Comparison of ENCODE assay signal across 21 cellular contexts in the genomic region with DNA sequence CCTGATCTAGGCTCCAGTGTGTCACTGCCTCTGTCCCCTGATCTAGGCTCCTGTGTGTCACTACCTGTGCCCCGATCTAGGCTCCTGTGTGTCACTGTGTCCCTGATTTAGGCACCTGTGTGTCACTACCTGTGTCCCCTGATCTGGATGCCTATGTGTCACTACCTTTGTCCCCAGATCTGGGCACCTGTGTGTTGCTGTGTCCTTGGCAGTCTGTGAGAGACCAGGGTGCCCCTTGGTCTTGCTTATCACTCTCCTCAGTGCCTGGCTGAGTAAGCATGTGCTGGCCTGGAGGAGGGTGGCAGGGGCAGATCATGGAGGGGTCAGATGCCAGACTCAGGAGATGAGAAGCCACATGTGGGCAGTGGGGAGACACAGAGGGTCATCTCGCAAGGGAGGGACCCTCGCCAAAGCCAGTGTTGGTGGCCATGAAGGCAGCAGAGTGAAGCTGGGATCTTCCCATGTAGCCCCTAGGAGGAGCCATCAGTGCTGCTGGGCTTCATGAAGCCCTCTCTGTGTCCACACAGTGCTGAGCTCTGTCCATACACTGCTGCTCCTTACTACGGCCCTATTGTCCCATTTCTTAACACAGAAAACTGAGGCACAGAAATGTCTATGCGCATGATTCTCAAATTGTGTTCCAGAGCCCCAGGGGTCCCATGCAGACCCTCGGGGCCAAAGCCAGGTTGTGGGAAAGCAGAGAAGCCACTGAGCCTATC. TPM values are rescaled to one million over a fixed set of nuclear protein-coding genes. Genes with fewer than 3 reads are reported as not detected.
DNase-seq lines count a peak whose midpoint lies in the region; ATAC-seq and TF ChIP-seq lines count a peak whose summit lies in the region.
"Had no signal": no experiment of that assay in that cellular context is flagged by ENCODE, and none has a peak within 500 bp of the region (broad histone marks: within the 10 kb centered on the region; RNA-seq: fewer than 3 reads in every experiment).

No MANE protein-coding gene starts in this region.

- no peaks in the 10 kb centered on the region for H3F3A ChIP-seq in MM.1S (ENCODE audit: insufficient read depth, low read length)

- intact Hi-C loops in natural killer cell (cut with micrococcal nuclease) (no loop called here), esophagus muscularis mucosa (cut with DNase I) (no loop called here), sciatic nerve (cut with DNase I) (no loop called here), vagina (cut with DNase I) (no loop called here)

- H4K20me1 ChIP-seq in MM.1S (ENCODE audit: insufficient read depth, low read length) = no peaks in the 10 kb centered on the region

- H3K9me2 ChIP-seq in MM.1S (replicated peaks; ENCODE audit: insufficient read depth, low read length) = no peaks in the 10 kb centered on the region

- TF ChIP-seq EP300 in esophagus muscularis mucosa (IDR thresholded peaks at IDR 0.05) = no peak

- TF ChIP-seq POLR2A in esophagus muscularis mucosa (IDR thresholded peaks at IDR 0.05; ENCODE audit: low read depth) (no peak), vagina (IDR thresholded peaks at IDR 0.05) (no peak)

- H3K36me3 ChIP-seq in esophagus muscularis mucosa (peaks cover 3 to 33% (median 14%) of the 10 kb centered on the region in 4 donors), vagina (peaks cover 0 to 4% of the 10 kb centered on the region in 2 donors), MM.1S (replicated peaks; ENCODE audit: insufficient read depth, low read length) (no peaks in the 10 kb centered on the region)
- H3K36me3 ChIP-seq: MG63, SJSA1 had no signal

- no peak overlapping the region for H3K4me2 ChIP-seq in MM.1S (ENCODE audit: low read depth, low read length)
- H3K4me2 ChIP-seq: PC-9 had no signal

- no peak overlapping the region for H3K4me3 Mint-ChIP-seq in natural killer cell treated with Interleukin-12 subunit alpha and Interleukin-12 subunit beta and Interleukin-15 and Interleukin-18, amount 100 ng/mL, for 72 hours
- no peak overlapping the region for H3K4me3 Mint-ChIP-seq in natural killer cell
- H3K4me3 Mint-ChIP-seq: activated naive CD8-positive, alpha-beta T cell treated with anti-CD3 and anti-CD28 coated beads for 36 hours; activated T-cell treated with anti-CD3 and anti-CD28 coated beads, Interleukin-2, amount 50 U/mL, for 4 hours; brain; stimulated activated naive CD8-positive, alpha-beta T cell treated with anti-CD3 and anti-CD28 coated beads, Interleukin-15, amount 100 ng/mL, for 72 hours had no signal

- H3K27ac Mint-ChIP-seq in natural killer cell treated with Interleukin-12 subunit alpha and Interleukin-12 subunit beta and Interleukin-15 and Interleukin-18, amount 100 ng/mL, for 72 hours = peak overlapping the region in 1 of 2 donors; percentile 21
- H3K27ac Mint-ChIP-seq in natural killer cell = no peak overlapping the region
- H3K27ac Mint-ChIP-seq: activated naive CD8-positive, alpha-beta T cell treated with anti-CD3 and anti-CD28 coated beads for 36 hours had no signal

- no peak for ATAC-seq in natural killer cell treated with Interleukin-12 subunit alpha and Interleukin-12 subunit beta and Interleukin-15 and Interleukin-18, amount 100 ng/mL, for 72 hours
- ATAC-seq in natural killer cell (no peak), sciatic nerve (peak; percentile 11), HG03025 (IDR thresholded peaks at IDR 0.05; ENCODE audit: low FRiP score, unreplicated experiment) (no peak)
- ATAC-seq: activated T-cell treated with anti-CD3 and anti-CD28 coated beads, Interleukin-2, amount 50 U/mL, for 4 hours; stimulated activated naive CD8-positive, alpha-beta T cell treated with anti-CD3 and anti-CD28 coated beads, Interleukin-15, amount 100 ng/mL, for 72 hours had no signal

- H3K4me3 ChIP-seq in esophagus muscularis mucosa (no peak overlapping the region), vagina (no peak overlapping the region), MM.1S (ENCODE audit: low read length) (no peak overlapping the region)
- H3K4me3 ChIP-seq: MG63, PC-9, SJSA1 had no signal

- no peak for TF ChIP-seq CTCF in natural killer cell (IDR thresholded peaks at IDR 0.05)
- no peak for TF ChIP-seq CTCF in esophagus muscularis mucosa (IDR thresholded peaks at IDR 0.05)
- no peak for TF ChIP-seq CTCF in vagina (IDR thresholded peaks at IDR 0.05)
- no peak for TF ChIP-seq CTCF in MM.1S (IDR thresholded peaks at IDR 0.05; ENCODE audit: low read length)

- H3K9ac ChIP-seq in MM.1S (ENCODE audit: low read length) = no peak overlapping the region

- peak overlapping the region in 3 of 4 donors; percentile 40 to 66 (median 50) for H3K27ac ChIP-seq in esophagus muscularis mucosa (replicated peaks in 1 of 4)
- H3K27ac ChIP-seq in vagina = peak overlapping the region; percentile 60
- H3K27ac ChIP-seq in MM.1S (ENCODE audit: low read length) = no peak overlapping the region
- H3K27ac ChIP-seq: PC-9, SJSA1 had no signal

- DNase-seq in natural killer cell treated with Interleukin-12 subunit alpha and Interleukin-12 subunit beta and Interleukin-15 and Interleukin-18, amount 100 ng/mL, for 72 hours (ENCODE audit: low spot score) = peak; percentile 26
- DNase-seq in natural killer cell = no peak
- DNase-seq in esophagus muscularis mucosa (ENCODE audit: extremely low spot score) = no peak
- DNase-seq in sciatic nerve (ENCODE audit: low spot score) = no peak
- DNase-seq in vagina (ENCODE audit: extremely low spot score in 2 of 2) = no peak
- DNase-seq in MM.1S = no peak
- DNase-seq in EL = no peak
- DNase-seq: activated naive CD8-positive, alpha-beta T cell treated with anti-CD3 and anti-CD28 coated beads for 36 hours; activated T-cell treated with anti-CD3 and anti-CD28 coated beads, Interleukin-2, amount 50 U/mL, for 4 hours; C1 segment of cervical spinal cord; GOT3; MG63; midbrain; NCI-H1694; NCI-H2227 treated with DMSO at 0.1 percent for 48 hours; PC-9; stimulated activated CD4-positive, alpha-beta T cell treated with anti-CD3 and anti-CD28 coated beads, Interleukin-1b, Interleukin-23, amount 100 ng/mL, for 48 hours; stimulated activated naive CD8-positive, alpha-beta T cell treated with anti-CD3 and anti-CD28 coated beads, Interleukin-15, amount 100 ng/mL, for 72 hours had no signal

- H3K4me1 Mint-ChIP-seq in natural killer cell treated with Interleukin-12 subunit alpha and Interleukin-12 subunit beta and Interleukin-15 and Interleukin-18, amount 100 ng/mL, for 72 hours (ENCODE audit: low read depth in 2 of 2) = no peaks in the 10 kb centered on the region
- no peaks in the 10 kb centered on the region for H3K4me1 Mint-ChIP-seq in natural killer cell
- H3K4me1 Mint-ChIP-seq: activated naive CD8-positive, alpha-beta T cell treated with anti-CD3 and anti-CD28 coated beads for 36 hours; stimulated activated naive CD8-positive, alpha-beta T cell treated with anti-CD3 and anti-CD28 coated beads, Interleukin-15, amount 100 ng/mL, for 72 hours had no signal

- H3K9me3 ChIP-seq in esophagus muscularis mucosa = no peaks in the 10 kb centered on the region
- H3K9me3 ChIP-seq in vagina = no peaks in the 10 kb centered on the region
- no peaks in the 10 kb centered on the region for H3K9me3 ChIP-seq in MM.1S (replicated peaks; ENCODE audit: insufficient read depth, low read length)
- H3K9me3 ChIP-seq: MG63, SJSA1 had no signal

- H3K79me2 ChIP-seq in MM.1S (ENCODE audit: low read length) = no peaks in the 10 kb centered on the region

- H3K36me3 Mint-ChIP-seq in natural killer cell treated with Interleukin-12 subunit alpha and Interleukin-12 subunit beta and Interleukin-15 and Interleukin-18, amount 100 ng/mL, for 72 hours = no peaks in the 10 kb centered on the region
- no peaks in the 10 kb centered on the region for H3K36me3 Mint-ChIP-seq in natural killer cell
- H3K36me3 Mint-ChIP-seq: activated naive CD8-positive, alpha-beta T cell treated with anti-CD3 and anti-CD28 coated beads for 36 hours; brain had no signal

- H2AFZ ChIP-seq in MM.1S (ENCODE audit: low read length) = no peak overlapping the region
- H2AFZ ChIP-seq: PC-9 had no signal

- no peaks in the 10 kb centered on the region for H3K9me3 Mint-ChIP-seq in natural killer cell treated with Interleukin-12 subunit alpha and Interleukin-12 subunit beta and Interleukin-15 and Interleukin-18, amount 100 ng/mL, for 72 hours
- H3K9me3 Mint-ChIP-seq in natural killer cell = no peaks in the 10 kb centered on the region
- H3K9me3 Mint-ChIP-seq: activated naive CD8-positive, alpha-beta T cell treated with anti-CD3 and anti-CD28 coated beads for 36 hours; activated T-cell treated with anti-CD3 and anti-CD28 coated beads, Interleukin-2, amount 50 U/mL, for 4 hours; brain; stimulated activated naive CD8-positive, alpha-beta T cell treated with anti-CD3 and anti-CD28 coated beads, Interleukin-15, amount 100 ng/mL, for 72 hours had no signal

- 72% methylated on average over 5 of the region's 6 CpGs for WGBS in esophagus muscularis mucosa

- peaks cover 31 to 56% (median 43%) of the 10 kb centered on the region in 4 donors for H3K4me1 ChIP-seq in esophagus muscularis mucosa
- H3K4me1 ChIP-seq in vagina = peaks cover 34% of the 10 kb centered on the region
- H3K4me1 ChIP-seq in MM.1S (ENCODE audit: low read length) = no peaks in the 10 kb centered on the region
- H3K4me1 ChIP-seq: SJSA1 had no signal

- no peaks in the 10 kb centered on the region for H3K27me3 ChIP-seq in esophagus muscularis mucosa
- H3K27me3 ChIP-seq in vagina = no peaks in the 10 kb centered on the region
- 0 out of 2 replicates have a peak, but pooled peaks cover 4% of the 10 kb centered on the region for H3K27me3 ChIP-seq in MM.1S (replicated peaks; ENCODE audit: insufficient read depth, low read length)
- H3K27me3 ChIP-seq: MG63, SJSA1 had no signal

- no peaks in the 10 kb centered on the region for H3K27me3 Mint-ChIP-seq in natural killer cell treated with Interleukin-12 subunit alpha and Interleukin-12 subunit beta and Interleukin-15 and Interleukin-18, amount 100 ng/mL, for 72 hours
- no peaks in the 10 kb centered on the region for H3K27me3 Mint-ChIP-seq in natural killer cell (ENCODE audit: low read depth in 2 of 2)

RNA-seq across cellular contexts. Expression of a gene that starts 15.5 kb away (rescaled TPM):
- total RNA-seq in natural killer cell treated with Interleukin-12 subunit alpha and Interleukin-12 subunit beta and Interleukin-15 and Interleukin-18, amount 100 ng/mL, for 72 hours = not detected
- not detected for total RNA-seq in natural killer cell
- 10 to 100 TPM; 39.0 to 98.9 (median 60.3) TPM for total RNA-seq in esophagus muscularis mucosa
- 110 TPM for total RNA-seq in sciatic nerve
- 39.3 TPM for total RNA-seq in vagina
- total RNA-seq: activated naive CD8-positive, alpha-beta T cell treated with anti-CD3 and anti-CD28 coated beads for 36 hours had no signal

RNA-seq across cellular contexts. Expression of a gene that starts 21.3 kb away (rescaled TPM):
- 1 to 10 TPM; 2.0 to 3.8 TPM for total RNA-seq in natural killer cell treated with Interleukin-12 subunit alpha and Interleukin-12 subunit beta and Interleukin-15 and Interleukin-18, amount 100 ng/mL, for 72 hours
- total RNA-seq in natural killer cell (under 1 TPM; 0.07 to 0.75 (median 0.49) TPM), esophagus muscularis mucosa (1 to 10 TPM; 1.8 to 2.8 (median 2.0) TPM), sciatic nerve (3.3 TPM), vagina (1.2 TPM)

Comparison
In these comparisons a context has a peak if more than half of its experiments do, and no peak if none do; other contexts are left out.
1. RNA of a gene that starts 15.5 kb away (total RNA-seq): 110 TPM in sciatic nerve (single experiment), 39.0 to 98.9 TPM in esophagus muscularis mucosa and 39.3 TPM in vagina (single experiment); not detected in natural killer cell and not detected in natural killer cell treated with Interleukin-12 subunit alpha and Interleukin-12 subunit beta and Interleukin-15 and Interleukin-18, amount 100 ng/mL, for 72 hours; every median in the first group is over 10 times any median in the second.